In the genomic region with DNA sequence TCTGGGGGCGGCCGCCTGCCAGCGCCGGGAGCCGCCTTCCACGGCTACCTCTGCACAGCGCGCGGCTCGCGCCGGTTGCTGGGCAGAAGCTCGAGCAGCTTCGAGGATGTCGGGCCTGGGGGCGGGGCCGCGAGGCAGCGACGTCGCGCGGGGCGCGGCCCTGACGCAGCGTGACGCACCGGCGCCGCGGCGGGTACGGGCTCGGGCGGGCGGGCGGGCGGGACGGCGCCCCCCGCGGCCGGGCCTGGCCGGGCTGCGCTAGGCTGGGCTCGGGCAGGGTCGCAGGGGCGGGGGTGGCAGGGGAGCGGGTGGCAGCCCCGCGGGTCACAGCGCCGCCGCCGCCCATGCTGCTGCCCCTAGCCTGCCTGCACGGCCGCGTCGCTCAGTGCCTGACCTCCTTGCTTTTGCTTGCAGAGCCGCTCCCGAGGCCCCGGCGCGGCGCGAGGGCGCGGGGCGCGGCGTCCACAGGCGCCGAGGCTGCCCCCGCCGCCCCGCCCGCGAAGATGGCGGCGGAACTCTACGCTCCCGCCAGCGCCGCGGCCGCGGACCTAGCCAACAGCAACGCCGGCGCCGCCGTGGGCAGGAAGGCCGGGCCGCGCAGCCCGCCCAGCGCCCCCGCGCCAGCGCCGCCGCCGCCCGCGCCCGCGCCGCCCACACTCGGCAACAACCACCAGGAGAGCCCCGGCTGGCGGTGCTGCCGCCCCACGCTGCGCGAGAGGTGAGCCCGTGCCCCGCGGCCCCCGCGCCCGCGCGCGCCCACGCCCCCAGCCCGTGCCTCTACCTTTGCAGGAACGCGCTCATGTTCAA, we compare ENCODE assay signal across 8 cellular contexts. TPM values are rescaled to one million over a fixed set of nuclear protein-coding genes. Genes with fewer than 3 reads are reported as not detected.
DNase-seq lines count a peak whose midpoint lies in the region; ATAC-seq, FAIRE-seq and TF ChIP-seq lines count a peak whose summit lies in the region.

BTBD6 (plus strand) TSS at position 166 of the 807 bp plus-strand sequence; CDS start at position 345, 179 bp downstream.

- peak within 1 kb of the TSS; percentile 82 for H3K27ac ChIP-seq in neutrophil
- peak within 1 kb of the TSS; percentile 74 for H3K27ac ChIP-seq in substantia nigra (ENCODE audit: low read depth, low read length, poor library complexity, severe bottlenecking)

- no peaks in the 10 kb centered on the region for H3K9me3 Mint-ChIP-seq in IgD-negative memory B cell

- H3K4me3 ChIP-seq in neutrophil (ENCODE audit: low read depth in 1 of 2, low read length in 1 of 2): peak within 1 kb of the TSS; percentile 70 to 71

- peaks cover 12 to 13% of the 10 kb centered on the region in 2 experiments for H3K4me1 ChIP-seq in neutrophil (ENCODE audit: control insufficient read depth in 1 of 2, insufficient read depth in 1 of 2, low read depth in 1 of 2, low read length in 1 of 2)

- no peaks in the 10 kb centered on the region for H3K27me3 ChIP-seq in neutrophil

- peaks cover 10 to 19% (median 15%) of the 10 kb centered on the region in 3 donors for H3K4me1 Mint-ChIP-seq in IgD-negative memory B cell

- peak; percentile 17 for TF ChIP-seq CTCF in neutrophil (IDR thresholded peaks at IDR 0.05)

- peak; percentile 87 for ATAC-seq in GM21529 (IDR thresholded peaks at IDR 0.05; ENCODE audit: unreplicated experiment)

- H3K27ac Mint-ChIP-seq in IgD-negative memory B cell: peak within 1 kb of the TSS in 2 of 3 donors; percentile 64 to 78

- DNase-seq in DMS53 treated with DMSO at 0.1 percent for 48 hours (lab: John Stamatoyannopoulos, UW; ENCODE audit: unreplicated experiment) (peak; percentile 46), SHP77 treated with DMSO at 0.1 percent for 48 hours (lab: John Stamatoyannopoulos, UW) (peak; percentile 18), frontal cortex (ENCODE audit: low spot score in 2 of 2) (peak; percentile 96 to 97), substantia nigra (lab: John Stamatoyannopoulos, UW) (peak in 47 of 49 donors; percentile 13 to 91 (median 66))
- peak; percentile 77 for DNase-seq in activated gamma-delta T cell treated with anti-CD3 and anti-CD28 coated beads, Interleukin-2, amount 50 U/mL, for 16 hours (ENCODE audit: low read depth)

- no peaks in the 10 kb centered on the region for H3K27me3 Mint-ChIP-seq in IgD-negative memory B cell

- H3K9me3 ChIP-seq in neutrophil: no peaks in the 10 kb centered on the region

- FAIRE-seq in frontal cortex (lab: Jason Lieb, UNC): no peak

- peaks cover 5% of the 10 kb centered on the region for H3K36me3 Mint-ChIP-seq in IgD-negative memory B cell

- H3K36me3 ChIP-seq in neutrophil: peaks cover 28% of the 10 kb centered on the region

- H3K4me3 Mint-ChIP-seq in IgD-negative memory B cell: peak within 1 kb of the TSS; percentile 80 to 94 (median 86)

RNA-seq across cellular contexts. Expression of gene BTBD6, which starts in this region (rescaled TPM):
- polyA plus RNA-seq in IgD-negative memory B cell: 2.3 TPM
- 52.2 TPM for total RNA-seq in frontal cortex

Comparison
In these comparisons a context has a peak if more than half of its experiments do, and no peak if none do; other contexts are left out.
1. Peak in every context shown above with its lines: DNase-seq, ATAC-seq, H3K4me3 ChIP-seq and H3K27ac ChIP-seq.
2. DNase-seq: peak in every context shown above with its lines; median percentile 96 in frontal cortex; 77 in activated gamma-delta T cell treated with anti-CD3 and anti-CD28 coated beads, Interleukin-2, amount 50 U/mL, for 16 hours; 66 in substantia nigra; 46 in DMS53 treated with DMSO at 0.1 percent for 48 hours; 18 in SHP77 treated with DMSO at 0.1 percent for 48 hours.